In genomic region chr16:5615868-5616642, GRCh38 we compare ENCODE assay signal across 8 cellular contexts.
A peak's percentile ranks its signal among the peaks of the same experiment; 100 is the strongest.
DNase-seq lines count a peak whose midpoint lies in the region; ATAC-seq and TF ChIP-seq lines count a peak whose summit lies in the region.

No MANE protein-coding gene starts in this region.

- H3K36me3 ChIP-seq in hepatocyte (replicated peaks; ENCODE audit: insufficient read depth, low read depth), result no peaks in the 10 kb centered on the region
- no peaks in the 10 kb centered on the region for H3K36me3 ChIP-seq in spleen

- H3K9me2 ChIP-seq in hepatocyte (replicated peaks; ENCODE audit: insufficient read depth), result no peaks in the 10 kb centered on the region

- TF ChIP-seq POLR2A in spleen (IDR thresholded peaks at IDR 0.05), result no peak

- 18% methylated on average over 22 of the region's 25 CpGs for WGBS in hepatocyte (ENCODE audit: low lambda C conversion rate, missing lambda C conversion rate)
- WGBS in spleen, 5 donors, result 12 to 22% (median 13%) methylated on average over 12 to 25 of the region's 25 CpGs

- peak; percentile 53 for ATAC-seq in GM19372 (IDR thresholded peaks at IDR 0.05; ENCODE audit: low read depth, unreplicated experiment)
- no peak for ATAC-seq in GM19023 (IDR thresholded peaks at IDR 0.05; ENCODE audit: unreplicated experiment)

- H3K27me3 ChIP-seq in hepatocyte (peaks cover 12% of the 10 kb centered on the region), spleen (replicated peaks in 1 of 7) (peaks cover 0 to 48% (median 0%) of the 10 kb centered on the region in 7 donors)

- H3K4me1 ChIP-seq in hepatocyte (ENCODE audit: insufficient read depth) (no peaks in the 10 kb centered on the region), spleen (no peaks in the 10 kb centered on the region)

- peak; percentile 48 for DNase-seq in COLO829 (ENCODE audit: low spot score)
- peak; percentile 24 for DNase-seq in NCI-H2171 (lab: John Stamatoyannopoulos, UW)
- DNase-seq in activated T-cell treated with anti-CD3 and anti-CD28 coated beads, Interleukin-2, amount 50 U/mL, for 48 hours, result peak; percentile 48 to 59
- DNase-seq in hepatocyte (ENCODE audit: low spot score), result peak; percentile 85
- DNase-seq in spleen, result peak; percentile 72
- DNase-seq in EL, result no peak

- H4K20me1 ChIP-seq in hepatocyte (ENCODE audit: insufficient read depth, poor library complexity, severe bottlenecking), result no peaks in the 10 kb centered on the region

- peak; percentile 86 for TF ChIP-seq CTCF in hepatocyte (IDR thresholded peaks at IDR 0.05; ENCODE audit: poor library complexity)
- TF ChIP-seq CTCF in spleen (IDR thresholded peaks at IDR 0.05 in 8 of 11, conservative IDR thresholded peaks at IDR 0.05 in 3 of 11), result peak in 6 of 11 experiments; percentile 32 to 66 (median 55)

- intact Hi-C loops in spleen (cut with DNase I; ENCODE audit: low total_unique reads), result no loop called here

- H2AFZ ChIP-seq in hepatocyte, result no peak overlapping the region

- H3K79me2 ChIP-seq in hepatocyte, result no peaks in the 10 kb centered on the region

- peak overlapping the region; percentile 67 for H3K4me2 ChIP-seq in hepatocyte

- H3K4me3 ChIP-seq in hepatocyte, result no peak overlapping the region
- H3K4me3 ChIP-seq in spleen, result no peak overlapping the region

- H3K9me3 ChIP-seq in hepatocyte (ENCODE audit: low read depth) (no peaks in the 10 kb centered on the region), spleen (peaks cover 0 to 3% (median 0%) of the 10 kb centered on the region in 8 donors)

- no peak overlapping the region for H3K27ac ChIP-seq in hepatocyte
- no peak overlapping the region for H3K27ac ChIP-seq in spleen
